Comparison of ENCODE assay signal across 1 cellular context in genomic region chr11:15972838-15973237, GRCh38.
TF ChIP-seq lines count a peak whose summit lies in the region.

No MANE protein-coding gene starts in this region.

TF ChIP-seq in GM23338, 12 proteins besides CTCF, POLR2A, EP300 and RAD21 (continued from another document):
- TF ChIP-seq ZNF331 (CRISPR knock-in tag; IDR thresholded peaks at IDR 0.05; ENCODE audit: low read depth) = no peak
- no peak for TF ChIP-seq CREB1 (CRISPR knock-in tag; IDR thresholded peaks at IDR 0.05; ENCODE audit: low read depth)
- TF ChIP-seq STAT1 (IDR thresholded peaks at IDR 0.05; ENCODE audit: unreplicated experiment) = no peak
- no peak for TF ChIP-seq ETS1 (IDR thresholded peaks at IDR 0.05)
- TF ChIP-seq JUNB (IDR thresholded peaks at IDR 0.05; ENCODE audit: unreplicated experiment) = no peak
- no peak for TF ChIP-seq REST (IDR thresholded peaks at IDR 0.05; ENCODE audit: unreplicated experiment)
- no peak for TF ChIP-seq EZH2phosphoT487 (IDR thresholded peaks at IDR 0.05; ENCODE audit: unreplicated experiment)
TF ChIP-seq in GM23338: peak in this region for 0.
